In the genomic region with DNA sequence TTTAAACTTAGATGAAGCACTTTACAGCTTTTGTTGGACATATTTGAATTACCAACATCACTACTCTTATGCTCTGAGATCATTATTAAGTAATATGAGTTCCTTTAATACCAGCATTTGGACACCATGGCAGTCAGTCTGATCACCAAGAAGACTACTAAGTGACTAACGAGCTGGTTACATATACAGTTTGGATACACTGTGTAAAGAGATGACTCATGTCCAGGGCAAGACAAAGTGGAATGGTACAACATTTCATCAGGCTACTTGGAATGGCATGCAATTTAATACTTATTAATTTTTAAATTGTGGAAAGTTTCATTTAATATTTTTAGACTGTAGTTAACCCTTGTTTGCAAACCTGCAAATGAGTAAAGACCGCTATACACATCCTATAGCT, we compare ENCODE assay signal across 17 cellular contexts.
DNase-seq lines count a peak whose midpoint lies in the region; ATAC-seq and TF ChIP-seq lines count a peak whose summit lies in the region.
"Had no signal": no experiment of that assay in that cellular context is flagged by ENCODE, and none has a peak within 500 bp of the region (broad histone marks: within the 10 kb centered on the region; RNA-seq: fewer than 3 reads in every experiment).

No MANE protein-coding gene starts in this region.

- H3K4me1 ChIP-seq in breast epithelium (no peaks in the 10 kb centered on the region), RWPE2 (ENCODE audit: insufficient read depth, poor library complexity, severe bottlenecking) (peaks cover 17% of the 10 kb centered on the region), foreskin keratinocyte (no peaks in the 10 kb centered on the region)

- POLR2A ChIA-PET in MCF 10A (lab: Yijun Ruan, JAX), result interaction anchor here (0.7 kb wide), 1 partner anchor 175 kb away, joined by 3 read pairs; no protein-coding TSS in a partner anchor

- no peaks in the 10 kb centered on the region for H3K9me3 Mint-ChIP-seq in MCF 10A (ENCODE audit: unreplicated experiment)
- peaks cover 2 to 3% of the 10 kb centered on the region in 2 donors for H3K9me3 Mint-ChIP-seq in activated T-cell treated with anti-CD3 and anti-CD28 coated beads, Interleukin-2, amount 50 U/mL, for 72 hours

- H3K27ac Mint-ChIP-seq in MCF 10A (ENCODE audit: low read depth, unreplicated experiment), result no peak overlapping the region
- H3K27ac Mint-ChIP-seq in activated T-cell treated with anti-CD3 and anti-CD28 coated beads, Interleukin-2, amount 50 U/mL, for 72 hours, result no peak overlapping the region

- peak; percentile 60 for DNase-seq in MCF 10A (ENCODE audit: unreplicated experiment)
- no peak for DNase-seq in breast epithelium (ENCODE audit: low spot score in 2 of 2)
- no peak for DNase-seq in RWPE2 (ENCODE audit: low spot score)
- DNase-seq in foreskin keratinocyte, result peak; percentile 46 to 60
- DNase-seq in 8988T, result no peak
- no peak for DNase-seq in activated T-cell treated with anti-CD3 and anti-CD28 coated beads, Interleukin-2, amount 50 U/mL, for 72 hours
- no peak for DNase-seq in pons (ENCODE audit: low spot score)
- DNase-seq in GM03348 (ENCODE audit: low spot score), result no peak
- DNase-seq: MG63, NCI-H1092 treated with DMSO at 0.1 percent for 48 hours, NCI-H187 treated with DMSO at 0.1 percent for 48 hours, NCI-H510A, SJCRH30, SW 1271 had no signal

- H3K27me3 ChIP-seq in breast epithelium (no peaks in the 10 kb centered on the region), RWPE2 (ENCODE audit: insufficient read depth, poor library complexity, severe bottlenecking) (no peaks in the 10 kb centered on the region), foreskin keratinocyte (no peaks in the 10 kb centered on the region)
- H3K27me3 ChIP-seq: MG63, SJCRH30 had no signal

- no peak overlapping the region for H3K4me3 ChIP-seq in breast epithelium
- no peak overlapping the region for H3K4me3 ChIP-seq in RWPE2 (ENCODE audit: severe bottlenecking)
- H3K4me3 ChIP-seq: K562, MG63, SJCRH30 had no signal

- intact Hi-C loops in MCF 10A (cut with micrococcal nuclease), result no loop called here
- intact Hi-C loops in breast epithelium (cut with DNase I; ENCODE audit: low total_unique reads), result no loop called here

- H3K27me3 Mint-ChIP-seq in MCF 10A (ENCODE audit: insufficient read depth, unreplicated experiment), result no peaks in the 10 kb centered on the region
- H3K27me3 Mint-ChIP-seq in activated T-cell treated with anti-CD3 and anti-CD28 coated beads, Interleukin-2, amount 50 U/mL, for 72 hours (ENCODE audit: low read depth), result no peaks in the 10 kb centered on the region

- TF ChIP-seq CTCF in MCF 10A (IDR thresholded peaks at IDR 0.05; ENCODE audit: unreplicated experiment), result no peak
- no peak for TF ChIP-seq CTCF in breast epithelium (IDR thresholded peaks at IDR 0.05)
- no peak for TF ChIP-seq CTCF in RWPE2 (IDR thresholded peaks at IDR 0.05; ENCODE audit: poor library complexity, severe bottlenecking)
- TF ChIP-seq CTCF in foreskin keratinocyte (conservative IDR thresholded peaks at IDR 0.05), result no peak

- peak; percentile 99 for ATAC-seq in RWPE2 (ENCODE audit: low read depth)
- ATAC-seq in foreskin keratinocyte, result peak; percentile 89
- no peak for ATAC-seq in activated T-cell treated with anti-CD3 and anti-CD28 coated beads, Interleukin-2, amount 50 U/mL, for 72 hours (replicated peaks in 1 of 2)
- ATAC-seq: HCT116, K562 had no signal

- H3K9me3 ChIP-seq in breast epithelium (no peaks in the 10 kb centered on the region), RWPE2 (ENCODE audit: severe bottlenecking) (no peaks in the 10 kb centered on the region)
- H3K9me3 ChIP-seq: MG63, SJCRH30 had no signal

- H3K36me3 Mint-ChIP-seq in MCF 10A (ENCODE audit: insufficient read depth, unreplicated experiment), result no peaks in the 10 kb centered on the region
- no peaks in the 10 kb centered on the region for H3K36me3 Mint-ChIP-seq in activated T-cell treated with anti-CD3 and anti-CD28 coated beads, Interleukin-2, amount 50 U/mL, for 72 hours (ENCODE audit: insufficient read depth in 2 of 2)

- H3K4me3 Mint-ChIP-seq in MCF 10A (ENCODE audit: unreplicated experiment), result no peak overlapping the region
- H3K4me3 Mint-ChIP-seq in activated T-cell treated with anti-CD3 and anti-CD28 coated beads, Interleukin-2, amount 50 U/mL, for 72 hours, result no peak overlapping the region

- no peaks in the 10 kb centered on the region for H3K36me3 ChIP-seq in breast epithelium
- no peaks in the 10 kb centered on the region for H3K36me3 ChIP-seq in RWPE2 (ENCODE audit: low read depth)
- H3K36me3 ChIP-seq: MG63, SJCRH30 had no signal

- no TSS peak for BruUV-seq in MCF 10A (replicated peaks; lab: Mats Ljungman, UMichigan)

- CTCF ChIA-PET in MCF 10A (lab: Yijun Ruan, JAX), result interaction anchor here (2.4 kb wide), 1 partner anchor 61 kb away, joined by 8 read pairs; no protein-coding TSS in a partner anchor

- H3K27ac ChIP-seq in breast epithelium (no peak overlapping the region), RWPE2 (ENCODE audit: poor library complexity, severe bottlenecking) (no peak overlapping the region), foreskin keratinocyte (no peak overlapping the region)
- H3K27ac ChIP-seq: C4-2B, SJCRH30 had no signal

- no peaks in the 10 kb centered on the region for H3K4me1 Mint-ChIP-seq in MCF 10A (ENCODE audit: insufficient read depth, unreplicated experiment)
- no peaks in the 10 kb centered on the region for H3K4me1 Mint-ChIP-seq in activated T-cell treated with anti-CD3 and anti-CD28 coated beads, Interleukin-2, amount 50 U/mL, for 72 hours (ENCODE audit: low read depth)

- TF ChIP-seq POLR2A in breast epithelium (IDR thresholded peaks at IDR 0.05), result no peak

Comparison
In these comparisons a context has a peak if more than half of its experiments do, and no peak if none do; other contexts are left out.
1. DNase-seq: peak in MCF 10A (single experiment) and foreskin keratinocyte (2 of 2); none in breast epithelium (0 of 2), RWPE2 (single experiment), 8988T (single experiment), activated T-cell treated with anti-CD3 and anti-CD28 coated beads, Interleukin-2, amount 50 U/mL, for 72 hours (0 of 2), pons (single experiment) and GM03348 (single experiment).
2. ATAC-seq: peak in RWPE2 (single experiment) and foreskin keratinocyte (single experiment); none in activated T-cell treated with anti-CD3 and anti-CD28 coated beads, Interleukin-2, amount 50 U/mL, for 72 hours (0 of 2).